ENCODE assay signal across 8 cellular contexts in the genomic region with DNA sequence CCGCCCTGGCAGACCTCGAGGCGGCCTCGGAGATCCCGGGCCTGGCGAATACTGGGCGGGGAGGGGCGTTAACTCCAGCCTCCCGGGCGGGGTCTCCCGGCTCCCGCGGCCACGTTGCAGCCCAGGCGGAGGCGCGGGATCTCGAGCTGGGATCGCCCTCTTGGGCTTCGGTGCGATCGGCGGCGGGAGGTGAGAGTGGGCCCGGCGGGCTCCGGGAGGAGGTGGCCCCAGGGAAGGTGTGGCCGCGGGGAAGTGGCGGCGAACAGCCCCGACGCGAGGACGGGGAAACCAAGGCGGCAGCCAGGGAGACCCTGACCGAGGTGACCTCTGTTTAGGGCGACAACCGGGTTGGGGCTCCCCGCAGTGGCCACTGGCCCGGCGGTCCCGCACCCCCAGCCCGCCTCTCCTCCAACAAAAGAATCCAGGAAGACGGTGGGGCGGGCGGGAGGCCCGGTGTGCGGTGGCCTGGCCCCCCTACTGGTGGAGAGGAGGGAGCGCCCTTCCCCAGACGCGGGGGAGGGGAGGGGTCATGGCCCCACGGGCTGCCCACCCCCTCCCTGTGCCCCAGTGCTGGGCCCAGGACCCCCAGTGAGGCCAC. TPM values are rescaled to one million over a fixed set of nuclear protein-coding genes. Genes with fewer than 3 reads are reported as not detected.
DNase-seq lines count a peak whose midpoint lies in the region; ATAC-seq, FAIRE-seq and TF ChIP-seq lines count a peak whose summit lies in the region.

Gene PHETA2 (plus strand): TSS at position 96 of the 598 bp plus-strand sequence. CDS start 3,046 bp downstream, outside the sequence.

- H3K4me3 ChIP-seq in epithelial cell of proximal tubule (ENCODE audit: low read depth, low read length), result peak within 1 kb of the TSS; percentile 63

- ATAC-seq in activated CD8-positive, alpha-beta memory T cell treated with anti-CD3 and anti-CD28 coated beads, Interleukin-2, amount 10 ng/mL, durations not matched to agents 7 days and 5 days, result peak; percentile 9
- peak in 1 of 2 donors; percentile 6 for ATAC-seq in naive thymus-derived CD8-positive, alpha-beta T cell
- ATAC-seq in GM21381 (IDR thresholded peaks at IDR 0.05; ENCODE audit: unreplicated experiment), result no peak

- POLR2A ChIA-PET in naive thymus-derived CD8-positive, alpha-beta T cell (lab: Charles Lee), result interaction anchor here (2.2 kb wide), 1 partner anchor 16 kb away, joined by 9 read pairs; the partner anchor contains the start of gene NDUFA6

- FAIRE-seq in GM19239 (lab: Jason Lieb, UNC), result peak; percentile 33

- no peaks in the 10 kb centered on the region for H3K9me3 Mint-ChIP-seq in activated CD8-positive, alpha-beta memory T cell treated with anti-CD3 and anti-CD28 coated beads, Interleukin-2, amount 10 ng/mL, durations not matched to agents 7 days and 5 days (ENCODE audit: low read depth)
- no peaks in the 10 kb centered on the region for H3K9me3 Mint-ChIP-seq in naive thymus-derived CD8-positive, alpha-beta T cell
- no peaks in the 10 kb centered on the region for H3K9me3 Mint-ChIP-seq in type B pancreatic cell

- peak within 1 kb of the TSS; percentile 74 for H3K27ac Mint-ChIP-seq in activated CD8-positive, alpha-beta memory T cell treated with anti-CD3 and anti-CD28 coated beads, Interleukin-2, amount 10 ng/mL, durations not matched to agents 7 days and 5 days
- peak within 1 kb of the TSS in 8 of 10 donors; percentile 20 to 91 (median 76) for H3K27ac Mint-ChIP-seq in naive thymus-derived CD8-positive, alpha-beta T cell
- peak within 1 kb of the TSS; percentile 89 for H3K27ac Mint-ChIP-seq in type B pancreatic cell

- H3K27me3 Mint-ChIP-seq in activated CD8-positive, alpha-beta memory T cell treated with anti-CD3 and anti-CD28 coated beads, Interleukin-2, amount 10 ng/mL, durations not matched to agents 7 days and 5 days, result no peaks in the 10 kb centered on the region
- no peaks in the 10 kb centered on the region for H3K27me3 Mint-ChIP-seq in naive thymus-derived CD8-positive, alpha-beta T cell
- no peaks in the 10 kb centered on the region for H3K27me3 Mint-ChIP-seq in type B pancreatic cell

- TF ChIP-seq CTCF in epithelial cell of proximal tubule (conservative IDR thresholded peaks at IDR 0.05; ENCODE audit: low read depth, low read length) (peak; percentile 39), type B pancreatic cell (conservative IDR thresholded peaks at IDR 0.05) (peak; percentile 56)

- peaks cover 35% of the 10 kb centered on the region for H3K4me1 Mint-ChIP-seq in activated CD8-positive, alpha-beta memory T cell treated with anti-CD3 and anti-CD28 coated beads, Interleukin-2, amount 10 ng/mL, durations not matched to agents 7 days and 5 days
- peaks cover 18 to 59% (median 46%) of the 10 kb centered on the region in 4 donors for H3K4me1 Mint-ChIP-seq in naive thymus-derived CD8-positive, alpha-beta T cell
- H3K4me1 Mint-ChIP-seq in type B pancreatic cell (ENCODE audit: unreplicated experiment), result peaks cover 31% of the 10 kb centered on the region

- CTCF ChIA-PET in activated CD8-positive, alpha-beta memory T cell treated with anti-CD3 and anti-CD28 coated beads, Interleukin-2, amount 10 ng/mL, durations not matched to agents 7 days and 5 days (lab: Charles Lee), result interaction anchor here (1.2 to 2.1 kb wide), 2 partner anchors 17 to 407 kb away, joined by 4 to 5 read pairs; partner anchors contain the start of gene NDUFA6

- H3K36me3 Mint-ChIP-seq in activated CD8-positive, alpha-beta memory T cell treated with anti-CD3 and anti-CD28 coated beads, Interleukin-2, amount 10 ng/mL, durations not matched to agents 7 days and 5 days, result peaks cover 2% of the 10 kb centered on the region
- H3K36me3 Mint-ChIP-seq in naive thymus-derived CD8-positive, alpha-beta T cell, result no peaks in the 10 kb centered on the region
- H3K36me3 Mint-ChIP-seq in type B pancreatic cell, result no peaks in the 10 kb centered on the region

- H3K4me3 Mint-ChIP-seq in activated CD8-positive, alpha-beta memory T cell treated with anti-CD3 and anti-CD28 coated beads, Interleukin-2, amount 10 ng/mL, durations not matched to agents 7 days and 5 days, result peak within 1 kb of the TSS; percentile 49
- H3K4me3 Mint-ChIP-seq in naive thymus-derived CD8-positive, alpha-beta T cell, result peak within 1 kb of the TSS; percentile 57 to 97 (median 68)
- peak within 1 kb of the TSS; percentile 71 for H3K4me3 Mint-ChIP-seq in type B pancreatic cell

- peak; percentile 27 for DNase-seq in GM19239 (ENCODE audit: insufficient read length, low spot score)
- DNase-seq in activated CD8-positive, alpha-beta memory T cell treated with anti-CD3 and anti-CD28 coated beads, Interleukin-2, amount 10 ng/mL, durations not matched to agents 7 days and 5 days, result peak; percentile 74
- no peak for DNase-seq in epithelial cell of proximal tubule (ENCODE audit: low read depth)
- DNase-seq in naive thymus-derived CD8-positive, alpha-beta T cell, result peak; percentile 17 to 79 (median 44)
- DNase-seq in type B pancreatic cell (ENCODE audit: extremely low spot score, unreplicated experiment), result no peak
- no peak for DNase-seq in AML-193 (lab: John Stamatoyannopoulos, UW)
- DNase-seq in NCI-H345 treated with DMSO at 0.1 percent for 48 hours (lab: John Stamatoyannopoulos, UW; ENCODE audit: unreplicated experiment), result no peak

RNA-seq across cellular contexts. Expression of gene PHETA2, which starts in this region (rescaled TPM):
- 1 to 10 TPM; 2.0 to 2.5 TPM for total RNA-seq in activated CD8-positive, alpha-beta memory T cell treated with anti-CD3 and anti-CD28 coated beads, Interleukin-2, amount 10 ng/mL, durations not matched to agents 7 days and 5 days
- total RNA-seq in epithelial cell of proximal tubule, result 10.9 and 11.2 TPM in 2 replicates
- total RNA-seq in naive thymus-derived CD8-positive, alpha-beta T cell, result 1 to 10 TPM in 1 of 2 experiments, under 1 TPM in 1; 0.74 to 1.6 TPM
- polyA plus RNA-seq in naive thymus-derived CD8-positive, alpha-beta T cell, result under 1 TPM; 0.08 to 0.17 (median 0.13) TPM
- 4.1 and 11.9 TPM in 2 replicates for total RNA-seq in type B pancreatic cell (ENCODE audit: low replicate concordance)

Comparison
In these comparisons a context has a peak if more than half of its experiments do, and no peak if none do; other contexts are left out.
1. DNase-seq: peak in GM19239 (single experiment), activated CD8-positive, alpha-beta memory T cell treated with anti-CD3 and anti-CD28 coated beads, Interleukin-2, amount 10 ng/mL, durations not matched to agents 7 days and 5 days (single experiment) and naive thymus-derived CD8-positive, alpha-beta T cell (10 of 10); none in epithelial cell of proximal tubule (single experiment), type B pancreatic cell (single experiment), AML-193 (0 of 2) and NCI-H345 treated with DMSO at 0.1 percent for 48 hours (single experiment).
2. Peak in every context shown above with its lines, with median percentiles within 50 percentile points of each other: H3K27ac Mint-ChIP-seq and H3K4me3 Mint-ChIP-seq.